ENCODE assay signal across 1 cellular context in genomic region chr12:46263140-46264017, GRCh38.
TF ChIP-seq lines count a peak whose summit lies in the region.

No MANE protein-coding gene starts in this region.

TF ChIP-seq in HCT116, 20 proteins besides CTCF, POLR2A, EP300 and RAD21 (continued from another document):
- no peak for TF ChIP-seq REST (IDR thresholded peaks at IDR 0.05; ENCODE audit: low read depth)
- TF ChIP-seq TCF7L2 (IDR thresholded peaks at IDR 0.05; ENCODE audit: borderline replicate concordance, extremely low read depth, insufficient read depth, insufficient read length): no peak
- no peak for TF ChIP-seq ELF1 (IDR thresholded peaks at IDR 0.05; ENCODE audit: borderline replicate concordance, low read depth)
- no peak for TF ChIP-seq MAX (IDR thresholded peaks at IDR 0.05)
